24 cellular contexts compared by ENCODE assay signal in genomic region chr2:118954297-118955060, GRCh38. TPM values are rescaled to one million over a fixed set of nuclear protein-coding genes. Genes with fewer than 3 reads are reported as not detected.
A peak's percentile ranks its signal among the peaks of the same experiment; 100 is the strongest.
DNase-seq lines count a peak whose midpoint lies in the region; ATAC-seq and TF ChIP-seq lines count a peak whose summit lies in the region.
"Had no signal": no experiment of that assay in that cellular context is flagged by ENCODE, and none has a peak within 500 bp of the region (broad histone marks: within the 10 kb centered on the region; RNA-seq: fewer than 3 reads in every experiment).

No MANE protein-coding gene starts in this region.

- H3K4me3 ChIP-seq in HL-60 (replicated peaks; ENCODE audit: insufficient read depth, low read length) (no peak overlapping the region), body of pancreas (no peak overlapping the region)
- H3K4me3 ChIP-seq: esophagus muscularis mucosa, gastrocnemius medialis, prostate gland, transverse colon had no signal

- H3K27ac ChIP-seq in HL-60 (replicated peaks) = no peak overlapping the region
- H3K27ac ChIP-seq in epithelial cell of prostate = peak overlapping the region; percentile 10
- H3K27ac ChIP-seq in body of pancreas = no peak overlapping the region
- H3K27ac ChIP-seq: esophagus muscularis mucosa, gastrocnemius medialis, prostate gland, transverse colon had no signal

- no peak for TF ChIP-seq POLR2A in body of pancreas (IDR thresholded peaks at IDR 0.05)

- DNase-seq in HL-60 (ENCODE audit: low read depth in 1 of 2, low spot score in 1 of 2) = peak; percentile 45 to 61
- peak; percentile 86 for DNase-seq in NOMO-1 treated with DMSO at 0.1 percent for 48 hours (lab: John Stamatoyannopoulos, UW; ENCODE audit: unreplicated experiment)
- DNase-seq in epithelial cell of prostate (ENCODE audit: low read depth, low spot score) = no peak
- DNase-seq in pons (ENCODE audit: low spot score) = peak; percentile 52
- DNase-seq in stimulated activated CD4-positive, alpha-beta T cell treated with anti-CD3 and anti-CD28 coated beads, Interleukin-15, amount 100 ng/mL, for 24 hours = no peak
- no peak for DNase-seq in SK-N-DZ (ENCODE audit: low spot score)
- DNase-seq in body of pancreas = no peak
- DNase-seq: activated CD4-positive, alpha-beta memory T cell treated with anti-CD3 and anti-CD28 coated beads for 36 hours; activated CD4-positive, CD25-positive, alpha-beta regulatory T cell; activated effector memory CD4-positive, alpha-beta T cell treated with anti-CD3 and anti-CD28 coated beads, Interleukin-2, amount 50 U/mL, for 16 hours; activated naive CD8-positive, alpha-beta T cell treated with anti-CD3 and anti-CD28 coated beads, Interleukin-2, amount 10 ng/mL, durations not matched to agents 7 days and 5 days; effector CD8-positive, alpha-beta T cell; gastrocnemius medialis; GF-D8; GOT3; KG1; NCI-H1694; NCI-H2171; NCI-H510A treated with DMSO at 0.1 percent for 48 hours; RPMI8226; stimulated activated CD8-positive, alpha-beta memory T cell treated with anti-CD3 and anti-CD28 coated beads, Interleukin-4, amount 100 ng/mL, for 48 hours; transverse colon had no signal

- TF ChIP-seq CTCF in HL-60 (IDR thresholded peaks at IDR 0.05; ENCODE audit: insufficient read depth, low read length) (no peak), body of pancreas (IDR thresholded peaks at IDR 0.05) (no peak)

- 54 to 72% methylated on average over 6 to 8 of the region's 8 CpGs for WGBS in body of pancreas, 2 donors

- H3K27me3 ChIP-seq in HL-60 (ENCODE audit: insufficient read depth, poor library complexity, severe bottlenecking) (no peaks in the 10 kb centered on the region), body of pancreas (no peaks in the 10 kb centered on the region)
- H3K27me3 ChIP-seq: esophagus muscularis mucosa, gastrocnemius medialis, transverse colon had no signal

- intact Hi-C loops in body of pancreas (cut with DNase I) = no loop called here

- H3K36me3 ChIP-seq in body of pancreas (replicated peaks in 1 of 2; ENCODE audit: insufficient read depth in 1 of 2, low read depth in 2 of 2) = no peaks in the 10 kb centered on the region
- H3K36me3 ChIP-seq: esophagus muscularis mucosa, gastrocnemius medialis, prostate gland, transverse colon had no signal

- H3K4me1 ChIP-seq in body of pancreas = no peaks in the 10 kb centered on the region
- H3K4me1 ChIP-seq: esophagus muscularis mucosa, gastrocnemius medialis, prostate gland, transverse colon had no signal

- ATAC-seq in body of pancreas = no peak
- ATAC-seq: gastrocnemius medialis had no signal

- H3K9me3 ChIP-seq in body of pancreas = peaks cover 0 to 3% (median 0%) of the 10 kb centered on the region in 3 donors
- H3K9me3 ChIP-seq: prostate gland, transverse colon had no signal

RNA-seq across cellular contexts. Expression of gene MARCO, which starts 12.5 kb away (rescaled TPM):
- polyA plus RNA-seq in SK-N-DZ (2014; cell fraction: cytosol; rRNA removed) = not detected in 2 replicates
- not detected in 2 replicates for polyA plus RNA-seq in SK-N-DZ (2014; cell fraction: nucleus; rRNA removed)
- total RNA-seq in body of pancreas = 1 to 10 TPM in 1 of 2 donors, not detected in 1; 1.0 TPM
- total RNA-seq: activated CD4-positive, alpha-beta memory T cell treated with anti-CD3 and anti-CD28 coated beads for 36 hours had no signal

Comparison
In these comparisons a context has a peak if more than half of its experiments do, and no peak if none do; other contexts are left out.
1. DNase-seq: peak in HL-60 (2 of 2), NOMO-1 treated with DMSO at 0.1 percent for 48 hours (single experiment) and pons (single experiment); none in epithelial cell of prostate (single experiment), stimulated activated CD4-positive, alpha-beta T cell treated with anti-CD3 and anti-CD28 coated beads, Interleukin-15, amount 100 ng/mL, for 24 hours (single experiment), SK-N-DZ (single experiment) and body of pancreas (0 of 4).